Comparison of ENCODE assay signal across 1 cellular context in the genomic region with DNA sequence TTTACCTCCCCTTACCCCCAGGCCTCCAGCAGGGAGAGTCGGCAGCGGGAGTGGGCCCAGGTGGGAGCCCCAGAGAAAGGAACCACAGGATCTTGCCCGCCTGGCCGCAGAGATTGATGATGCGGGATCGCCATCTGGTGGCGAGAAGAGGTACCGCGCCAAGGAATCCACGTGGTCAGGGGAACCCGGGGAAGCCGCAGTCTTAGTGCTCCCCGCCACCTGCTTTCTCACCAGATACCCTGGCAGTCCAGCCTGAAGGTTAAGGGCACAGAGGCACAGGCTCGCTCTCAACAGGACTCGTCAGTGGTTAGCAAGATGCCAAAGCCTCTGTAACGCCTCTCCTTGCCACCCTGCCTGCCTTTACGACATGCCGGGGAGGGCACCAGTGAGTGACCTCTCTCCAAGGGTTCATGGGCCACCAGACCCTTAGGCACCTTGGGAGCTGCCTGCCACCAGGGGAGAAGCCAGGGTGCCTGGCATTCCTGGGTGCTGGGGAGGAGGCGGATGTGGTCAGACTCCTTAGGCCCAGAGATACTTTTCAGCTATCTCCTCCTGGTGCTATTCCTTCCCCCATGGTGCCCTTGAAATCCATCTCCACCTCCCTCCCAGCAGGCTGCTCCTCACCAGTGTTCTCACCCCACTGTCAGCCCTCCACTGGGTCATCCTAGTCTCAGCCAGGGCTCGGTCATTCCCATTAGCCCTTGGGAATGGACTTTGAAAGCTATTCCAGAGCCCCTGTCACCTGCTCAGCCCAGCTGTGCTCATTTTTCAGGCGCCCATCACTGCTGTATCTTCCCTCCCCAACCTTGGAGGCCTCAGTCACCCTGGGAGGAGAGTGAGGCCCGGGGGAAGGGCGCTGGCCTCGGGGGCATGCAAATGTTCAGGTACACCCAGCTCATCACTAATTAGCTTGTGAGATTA.
TF ChIP-seq lines count a peak whose summit lies in the region.

No MANE protein-coding gene starts in this region.

TF ChIP-seq in GM23338, 12 proteins besides CTCF, POLR2A, EP300 and RAD21 (continued from another document):
- TF ChIP-seq, protein P1, sequence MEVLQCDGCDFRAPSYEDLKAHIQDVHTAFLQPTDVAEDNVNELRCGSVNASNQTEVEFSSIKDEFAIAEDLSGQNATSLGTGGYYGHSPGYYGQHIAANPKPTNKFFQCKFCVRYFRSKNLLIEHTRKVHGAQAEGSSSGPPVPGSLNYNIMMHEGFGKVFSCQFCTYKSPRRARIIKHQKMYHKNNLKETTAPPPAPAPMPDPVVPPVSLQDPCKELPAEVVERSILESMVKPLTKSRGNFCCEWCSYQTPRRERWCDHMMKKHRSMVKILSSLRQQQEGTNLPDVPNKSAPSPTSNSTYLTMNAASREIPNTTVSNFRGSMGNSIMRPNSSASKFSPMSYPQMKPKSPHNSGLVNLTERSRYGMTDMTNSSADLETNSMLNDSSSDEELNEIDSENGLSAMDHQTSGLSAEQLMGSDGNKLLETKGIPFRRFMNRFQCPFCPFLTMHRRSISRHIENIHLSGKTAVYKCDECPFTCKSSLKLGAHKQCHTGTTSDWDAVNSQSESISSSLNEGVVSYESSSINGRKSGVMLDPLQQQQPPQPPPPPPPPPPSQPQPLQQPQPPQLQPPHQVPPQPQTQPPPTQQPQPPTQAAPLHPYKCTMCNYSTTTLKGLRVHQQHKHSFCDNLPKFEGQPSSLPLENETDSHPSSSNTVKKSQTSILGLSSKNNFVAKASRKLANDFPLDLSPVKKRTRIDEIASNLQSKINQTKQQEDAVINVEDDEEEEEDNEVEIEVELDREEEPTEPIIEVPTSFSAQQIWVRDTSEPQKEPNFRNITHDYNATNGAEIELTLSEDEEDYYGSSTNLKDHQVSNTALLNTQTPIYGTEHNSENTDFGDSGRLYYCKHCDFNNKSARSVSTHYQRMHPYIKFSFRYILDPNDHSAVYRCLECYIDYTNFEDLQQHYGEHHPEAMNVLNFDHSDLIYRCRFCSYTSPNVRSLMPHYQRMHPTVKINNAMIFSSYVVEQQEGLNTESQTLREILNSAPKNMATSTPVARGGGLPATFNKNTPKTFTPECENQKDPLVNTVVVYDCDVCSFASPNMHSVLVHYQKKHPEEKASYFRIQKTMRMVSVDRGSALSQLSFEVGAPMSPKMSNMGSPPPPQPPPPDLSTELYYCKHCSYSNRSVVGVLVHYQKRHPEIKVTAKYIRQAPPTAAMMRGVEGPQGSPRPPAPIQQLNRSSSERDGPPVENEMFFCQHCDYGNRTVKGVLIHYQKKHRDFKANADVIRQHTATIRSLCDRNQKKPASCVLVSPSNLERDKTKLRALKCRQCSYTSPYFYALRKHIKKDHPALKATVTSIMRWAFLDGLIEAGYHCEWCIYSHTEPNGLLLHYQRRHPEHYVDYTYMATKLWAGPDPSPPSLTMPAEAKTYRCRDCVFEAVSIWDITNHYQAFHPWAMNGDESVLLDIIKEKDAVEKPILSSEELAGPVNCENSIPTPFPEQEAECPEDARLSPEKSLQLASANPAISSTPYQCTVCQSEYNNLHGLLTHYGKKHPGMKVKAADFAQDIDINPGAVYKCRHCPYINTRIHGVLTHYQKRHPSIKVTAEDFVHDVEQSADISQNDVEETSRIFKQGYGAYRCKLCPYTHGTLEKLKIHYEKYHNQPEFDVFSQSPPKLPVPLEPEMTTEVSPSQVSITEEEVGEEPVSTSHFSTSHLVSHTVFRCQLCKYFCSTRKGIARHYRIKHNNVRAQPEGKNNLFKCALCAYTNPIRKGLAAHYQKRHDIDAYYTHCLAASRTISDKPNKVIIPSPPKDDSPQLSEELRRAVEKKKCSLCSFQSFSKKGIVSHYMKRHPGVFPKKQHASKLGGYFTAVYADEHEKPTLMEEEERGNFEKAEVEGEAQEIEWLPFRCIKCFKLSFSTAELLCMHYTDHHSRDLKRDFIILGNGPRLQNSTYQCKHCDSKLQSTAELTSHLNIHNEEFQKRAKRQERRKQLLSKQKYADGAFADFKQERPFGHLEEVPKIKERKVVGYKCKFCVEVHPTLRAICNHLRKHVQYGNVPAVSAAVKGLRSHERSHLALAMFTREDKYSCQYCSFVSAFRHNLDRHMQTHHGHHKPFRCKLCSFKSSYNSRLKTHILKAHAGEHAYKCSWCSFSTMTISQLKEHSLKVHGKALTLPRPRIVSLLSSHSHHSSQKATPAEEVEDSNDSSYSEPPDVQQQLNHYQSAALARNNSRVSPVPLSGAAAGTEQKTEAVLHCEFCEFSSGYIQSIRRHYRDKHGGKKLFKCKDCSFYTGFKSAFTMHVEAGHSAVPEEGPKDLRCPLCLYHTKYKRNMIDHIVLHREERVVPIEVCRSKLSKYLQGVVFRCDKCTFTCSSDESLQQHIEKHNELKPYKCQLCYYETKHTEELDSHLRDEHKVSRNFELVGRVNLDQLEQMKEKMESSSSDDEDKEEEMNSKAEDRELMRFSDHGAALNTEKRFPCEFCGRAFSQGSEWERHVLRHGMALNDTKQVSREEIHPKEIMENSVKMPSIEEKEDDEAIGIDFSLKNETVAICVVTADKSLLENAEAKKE (CRISPR knock-in tag; IDR thresholded peaks at IDR 0.05): no peak
- no peak for TF ChIP-seq ZNF331 (CRISPR knock-in tag; IDR thresholded peaks at IDR 0.05; ENCODE audit: low read depth)
- TF ChIP-seq JUNB (IDR thresholded peaks at IDR 0.05; ENCODE audit: unreplicated experiment): no peak
- TF ChIP-seq, protein P2, sequence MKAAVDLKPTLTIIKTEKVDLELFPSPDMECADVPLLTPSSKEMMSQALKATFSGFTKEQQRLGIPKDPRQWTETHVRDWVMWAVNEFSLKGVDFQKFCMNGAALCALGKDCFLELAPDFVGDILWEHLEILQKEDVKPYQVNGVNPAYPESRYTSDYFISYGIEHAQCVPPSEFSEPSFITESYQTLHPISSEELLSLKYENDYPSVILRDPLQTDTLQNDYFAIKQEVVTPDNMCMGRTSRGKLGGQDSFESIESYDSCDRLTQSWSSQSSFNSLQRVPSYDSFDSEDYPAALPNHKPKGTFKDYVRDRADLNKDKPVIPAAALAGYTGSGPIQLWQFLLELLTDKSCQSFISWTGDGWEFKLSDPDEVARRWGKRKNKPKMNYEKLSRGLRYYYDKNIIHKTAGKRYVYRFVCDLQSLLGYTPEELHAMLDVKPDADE (IDR thresholded peaks at IDR 0.05): no peak
- TF ChIP-seq POLR2AphosphoS5 (IDR thresholded peaks at IDR 0.05; ENCODE audit: low read depth): no peak
- no peak for TF ChIP-seq ZNF114 (CRISPR knock-in tag; IDR thresholded peaks at IDR 0.05)
- TF ChIP-seq STAT1 (IDR thresholded peaks at IDR 0.05; ENCODE audit: unreplicated experiment): no peak
- no peak for TF ChIP-seq CREB1 (CRISPR knock-in tag; IDR thresholded peaks at IDR 0.05; ENCODE audit: low read depth)
- TF ChIP-seq, protein P3, sequence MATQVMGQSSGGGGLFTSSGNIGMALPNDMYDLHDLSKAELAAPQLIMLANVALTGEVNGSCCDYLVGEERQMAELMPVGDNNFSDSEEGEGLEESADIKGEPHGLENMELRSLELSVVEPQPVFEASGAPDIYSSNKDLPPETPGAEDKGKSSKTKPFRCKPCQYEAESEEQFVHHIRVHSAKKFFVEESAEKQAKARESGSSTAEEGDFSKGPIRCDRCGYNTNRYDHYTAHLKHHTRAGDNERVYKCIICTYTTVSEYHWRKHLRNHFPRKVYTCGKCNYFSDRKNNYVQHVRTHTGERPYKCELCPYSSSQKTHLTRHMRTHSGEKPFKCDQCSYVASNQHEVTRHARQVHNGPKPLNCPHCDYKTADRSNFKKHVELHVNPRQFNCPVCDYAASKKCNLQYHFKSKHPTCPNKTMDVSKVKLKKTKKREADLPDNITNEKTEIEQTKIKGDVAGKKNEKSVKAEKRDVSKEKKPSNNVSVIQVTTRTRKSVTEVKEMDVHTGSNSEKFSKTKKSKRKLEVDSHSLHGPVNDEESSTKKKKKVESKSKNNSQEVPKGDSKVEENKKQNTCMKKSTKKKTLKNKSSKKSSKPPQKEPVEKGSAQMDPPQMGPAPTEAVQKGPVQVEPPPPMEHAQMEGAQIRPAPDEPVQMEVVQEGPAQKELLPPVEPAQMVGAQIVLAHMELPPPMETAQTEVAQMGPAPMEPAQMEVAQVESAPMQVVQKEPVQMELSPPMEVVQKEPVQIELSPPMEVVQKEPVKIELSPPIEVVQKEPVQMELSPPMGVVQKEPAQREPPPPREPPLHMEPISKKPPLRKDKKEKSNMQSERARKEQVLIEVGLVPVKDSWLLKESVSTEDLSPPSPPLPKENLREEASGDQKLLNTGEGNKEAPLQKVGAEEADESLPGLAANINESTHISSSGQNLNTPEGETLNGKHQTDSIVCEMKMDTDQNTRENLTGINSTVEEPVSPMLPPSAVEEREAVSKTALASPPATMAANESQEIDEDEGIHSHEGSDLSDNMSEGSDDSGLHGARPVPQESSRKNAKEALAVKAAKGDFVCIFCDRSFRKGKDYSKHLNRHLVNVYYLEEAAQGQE (IDR thresholded peaks at IDR 0.05; ENCODE audit: unreplicated experiment): no peak
